8 cellular contexts compared by ENCODE assay signal in genomic region chr3:170584585-170585007, GRCh38. TPM values are rescaled to one million over a fixed set of nuclear protein-coding genes. Genes with fewer than 3 reads are reported as not detected.
A peak's percentile ranks its signal among the peaks of the same experiment; 100 is the strongest.
DNase-seq lines count a peak whose midpoint lies in the region; ATAC-seq and TF ChIP-seq lines count a peak whose summit lies in the region.

No MANE protein-coding gene starts in this region.

- H3K4me3 Mint-ChIP-seq in activated naive CD8-positive, alpha-beta T cell treated with anti-CD3 and anti-CD28 coated beads for 36 hours, result no peak overlapping the region

- peaks cover 5% of the 10 kb centered on the region for H3K36me3 Mint-ChIP-seq in activated naive CD8-positive, alpha-beta T cell treated with anti-CD3 and anti-CD28 coated beads for 36 hours

- peaks cover 79% of the 10 kb centered on the region for H3K27me3 Mint-ChIP-seq in activated naive CD8-positive, alpha-beta T cell treated with anti-CD3 and anti-CD28 coated beads for 36 hours

- no peaks in the 10 kb centered on the region for H3K9me3 Mint-ChIP-seq in activated naive CD8-positive, alpha-beta T cell treated with anti-CD3 and anti-CD28 coated beads for 36 hours

- no peak for TF ChIP-seq POLR2A in GM18505 (IDR thresholded peaks at IDR 0.05; ENCODE audit: borderline replicate concordance, extremely low read depth, insufficient read depth, insufficient read length)

- no peaks in the 10 kb centered on the region for H3K4me1 Mint-ChIP-seq in activated naive CD8-positive, alpha-beta T cell treated with anti-CD3 and anti-CD28 coated beads for 36 hours

- no peak for ATAC-seq in GM21390 (IDR thresholded peaks at IDR 0.05; ENCODE audit: unreplicated experiment)
- no peak for ATAC-seq in GM18505 (IDR thresholded peaks at IDR 0.05; ENCODE audit: unreplicated experiment)

- no peak overlapping the region for H3K27ac Mint-ChIP-seq in activated naive CD8-positive, alpha-beta T cell treated with anti-CD3 and anti-CD28 coated beads for 36 hours

- intact Hi-C loops in cardiac septum (cut with DNase I) (no loop called here), posterior cingulate gyrus (cut with DNase I) (loop anchor here (10.0 kb wide), 1 partner anchor 230 kb away; no protein-coding TSS in a partner anchor)

- DNase-seq in SIG-M5 treated with dmso at 0.1 percent for 504 hours (lab: John Stamatoyannopoulos, UW; ENCODE audit: unreplicated experiment), result peak; percentile 23
- no peak for DNase-seq in SIG-M5 (lab: John Stamatoyannopoulos, UW)
- peak; percentile 21 for DNase-seq in NOMO-1 treated with dmso at 0.1 percent for 144 hours (lab: John Stamatoyannopoulos, UW; ENCODE audit: unreplicated experiment)
- DNase-seq in activated naive CD8-positive, alpha-beta T cell treated with anti-CD3 and anti-CD28 coated beads for 36 hours, result peak; percentile 54
- DNase-seq in cardiac septum (ENCODE audit: low spot score), result peak; percentile 76
- DNase-seq in posterior cingulate gyrus, result peak; percentile 36 to 94 (median 72)

RNA-seq across cellular contexts. Expression of gene SLC7A14, which starts 1.3 kb away (rescaled TPM):
- total RNA-seq in activated naive CD8-positive, alpha-beta T cell treated with anti-CD3 and anti-CD28 coated beads for 36 hours, result not detected
- not detected for total RNA-seq in cardiac septum
